ENCODE assay signal across 15 cellular contexts in the genomic region with DNA sequence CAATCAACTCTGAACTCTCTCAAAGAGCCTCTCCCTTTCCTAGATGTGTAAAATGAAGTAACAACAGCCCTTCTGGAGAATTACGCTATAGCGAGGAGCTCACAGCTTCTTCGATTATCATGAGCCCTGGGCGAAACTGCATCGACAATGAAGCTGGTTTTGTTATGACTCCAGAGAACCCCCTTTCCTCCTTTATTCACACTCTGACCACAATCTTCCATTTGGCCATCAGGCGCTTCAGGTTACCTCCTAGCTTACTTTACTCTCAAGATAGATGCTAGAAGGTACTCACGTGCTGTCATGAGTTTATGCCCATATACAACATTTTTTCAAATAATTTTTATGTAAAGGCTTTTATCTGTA.
DNase-seq lines count a peak whose midpoint lies in the region; ATAC-seq, FAIRE-seq and TF ChIP-seq lines count a peak whose summit lies in the region.
"Had no signal": no experiment of that assay in that cellular context is flagged by ENCODE, and none has a peak within 500 bp of the region (broad histone marks: within the 10 kb centered on the region; RNA-seq: fewer than 3 reads in every experiment).

No MANE protein-coding gene starts in this region.

- H3K4me3 Mint-ChIP-seq in astrocyte (ENCODE audit: unreplicated experiment), result no peak overlapping the region
- peak overlapping the region in 1 of 2 donors; percentile 64 for H3K4me3 Mint-ChIP-seq in stimulated activated naive CD8-positive, alpha-beta T cell treated with anti-CD3 and anti-CD28 coated beads, Interleukin-15, amount 100 ng/mL, for 72 hours
- no peak overlapping the region for H3K4me3 Mint-ChIP-seq in progenitor cell of endocrine pancreas (ENCODE audit: low read depth)

- peak overlapping the region; percentile 58 for H3K27ac Mint-ChIP-seq in astrocyte (ENCODE audit: unreplicated experiment)
- no peak overlapping the region for H3K27ac Mint-ChIP-seq in stimulated activated naive CD8-positive, alpha-beta T cell treated with anti-CD3 and anti-CD28 coated beads, Interleukin-15, amount 100 ng/mL, for 72 hours
- no peak overlapping the region for H3K27ac Mint-ChIP-seq in progenitor cell of endocrine pancreas

- FAIRE-seq in astrocyte (lab: Jason Lieb, UNC), result no peak

- H3K27me3 Mint-ChIP-seq in astrocyte (ENCODE audit: low read depth, unreplicated experiment) (no peaks in the 10 kb centered on the region), progenitor cell of endocrine pancreas (no peaks in the 10 kb centered on the region)
- no peaks in the 10 kb centered on the region for H3K27me3 Mint-ChIP-seq in stimulated activated naive CD8-positive, alpha-beta T cell treated with anti-CD3 and anti-CD28 coated beads, Interleukin-15, amount 100 ng/mL, for 72 hours

- no peaks in the 10 kb centered on the region for H3K79me2 ChIP-seq in astrocyte (ENCODE audit: insufficient read depth, low read length)

- no peak overlapping the region for H3K9ac ChIP-seq in astrocyte (ENCODE audit: low read length)
- H3K9ac ChIP-seq: BLaER1 treated with 17β-estradiol and CSF1 and Interleukin-3, amounts not matched to agents 10 nM and 100 nM had no signal

- no peaks in the 10 kb centered on the region for H4K20me1 ChIP-seq in astrocyte (ENCODE audit: insufficient read depth, low read length)
- H4K20me1 ChIP-seq: BLaER1 treated with 17β-estradiol and CSF1 and Interleukin-3, amounts not matched to agents 10 nM and 100 nM had no signal

- H3K4me2 ChIP-seq in astrocyte (ENCODE audit: low read length), result peak overlapping the region; percentile 22
- H3K4me2 ChIP-seq: BLaER1 treated with 17β-estradiol and CSF1 and Interleukin-3, amounts not matched to agents 10 nM and 100 nM had no signal

- H3K27ac ChIP-seq in astrocyte (ENCODE audit: low read depth, low read length), result no peak overlapping the region
- H3K27ac ChIP-seq: BLaER1 treated with 17β-estradiol and CSF1 and Interleukin-3, amounts not matched to agents 10 nM and 100 nM had no signal

- H3K9me3 Mint-ChIP-seq in astrocyte (ENCODE audit: unreplicated experiment) (no peaks in the 10 kb centered on the region), progenitor cell of endocrine pancreas (ENCODE audit: low read depth) (no peaks in the 10 kb centered on the region)
- H3K9me3 Mint-ChIP-seq in stimulated activated naive CD8-positive, alpha-beta T cell treated with anti-CD3 and anti-CD28 coated beads, Interleukin-15, amount 100 ng/mL, for 72 hours, result no peaks in the 10 kb centered on the region

- no peak for TF ChIP-seq CTCF in astrocyte (IDR thresholded peaks at IDR 0.05; ENCODE audit: insufficient read depth, low read depth, low read length)
- TF ChIP-seq CTCF in progenitor cell of endocrine pancreas (IDR thresholded peaks at IDR 0.05; ENCODE audit: unreplicated experiment), result no peak

- peak; percentile 35 for DNase-seq in activated CD4-positive, alpha-beta T cell treated with anti-CD3 and anti-CD28 coated beads for 48 hours
- DNase-seq in activated CD4-positive, alpha-beta T cell treated with anti-CD3 and anti-CD28 coated beads, Interleukin-2, amount 50 U/mL, for 48 hours, result no peak
- peak in 2 of 3 donors; percentile 8 to 14 for DNase-seq in stimulated activated CD4-positive, alpha-beta T cell treated with anti-CD3 and anti-CD28 coated beads, Interleukin-12 subunit alpha, Interleukin-12 subunit beta, amount 100 ng/mL, for 48 hours (ENCODE audit: low read depth in 2 of 3, low spot score in 1 of 3)
- no peak for DNase-seq in stimulated activated CD4-positive, alpha-beta T cell treated with anti-CD3 and anti-CD28 coated beads, Interleukin-4, amount 100 ng/mL, for 24 hours
- DNase-seq in astrocyte (ENCODE audit: low read depth), result no peak
- DNase-seq in stimulated activated naive CD8-positive, alpha-beta T cell treated with anti-CD3 and anti-CD28 coated beads, Interleukin-15, amount 100 ng/mL, for 72 hours, result peak; percentile 3 to 40
- DNase-seq in progenitor cell of endocrine pancreas (ENCODE audit: low spot score, unreplicated experiment), result no peak
- DNase-seq: 8988T, DMS 273 treated with DMSO at 0.1 percent for 48 hours, KBM-7, NCI-H1048, NCI-H2227 treated with DMSO at 0.1 percent for 48 hours, NCI-H526 treated with DMSO at 0.1 percent for 48 hours had no signal

- H3K27me3 ChIP-seq in astrocyte (ENCODE audit: insufficient read depth, low read length), result no peaks in the 10 kb centered on the region
- H3K27me3 ChIP-seq: BLaER1 treated with 17β-estradiol and CSF1 and Interleukin-3, amounts not matched to agents 10 nM and 100 nM had no signal

- no peak overlapping the region for H2AFZ ChIP-seq in astrocyte (ENCODE audit: low read depth, low read length)

- peaks cover 4% of the 10 kb centered on the region for H3K4me1 ChIP-seq in astrocyte (ENCODE audit: insufficient read depth, low read length)
- H3K4me1 ChIP-seq: BLaER1 treated with 17β-estradiol and CSF1 and Interleukin-3, amounts not matched to agents 10 nM and 100 nM had no signal

- ATAC-seq in stimulated activated naive CD8-positive, alpha-beta T cell treated with anti-CD3 and anti-CD28 coated beads, Interleukin-15, amount 100 ng/mL, for 72 hours, result peak; percentile 84
- no peak for ATAC-seq in GM18861 (IDR thresholded peaks at IDR 0.05; ENCODE audit: unreplicated experiment)

- H3K36me3 Mint-ChIP-seq in astrocyte (ENCODE audit: low read depth, unreplicated experiment) (peaks cover 16% of the 10 kb centered on the region), progenitor cell of endocrine pancreas (ENCODE audit: insufficient read depth) (peaks cover 3% of the 10 kb centered on the region)

- H3K4me3 ChIP-seq in astrocyte (ENCODE audit: insufficient read depth, low read depth, low read length), result no peak overlapping the region
- H3K4me3 ChIP-seq: BLaER1 treated with 17β-estradiol and CSF1 and Interleukin-3, amounts not matched to agents 10 nM and 100 nM had no signal

- no peaks in the 10 kb centered on the region for H3K36me3 ChIP-seq in astrocyte (ENCODE audit: insufficient read depth, low read length)
- H3K36me3 ChIP-seq: BLaER1 treated with 17β-estradiol and CSF1 and Interleukin-3, amounts not matched to agents 10 nM and 100 nM had no signal

- H3K4me1 Mint-ChIP-seq in astrocyte (ENCODE audit: low read depth, unreplicated experiment), result peaks cover 24% of the 10 kb centered on the region
- peaks cover 21% of the 10 kb centered on the region for H3K4me1 Mint-ChIP-seq in stimulated activated naive CD8-positive, alpha-beta T cell treated with anti-CD3 and anti-CD28 coated beads, Interleukin-15, amount 100 ng/mL, for 72 hours
- H3K4me1 Mint-ChIP-seq in progenitor cell of endocrine pancreas (ENCODE audit: low read depth), result peaks cover 16% of the 10 kb centered on the region

- H3K9me3 ChIP-seq in astrocyte (ENCODE audit: insufficient read depth, low read depth, low read length), result no peaks in the 10 kb centered on the region
- H3K9me3 ChIP-seq: BLaER1 treated with 17β-estradiol and CSF1 and Interleukin-3, amounts not matched to agents 10 nM and 100 nM had no signal

Comparison
In these comparisons a context has a peak if more than half of its experiments do, and no peak if none do; other contexts are left out.
1. DNase-seq: peak in activated CD4-positive, alpha-beta T cell treated with anti-CD3 and anti-CD28 coated beads for 48 hours (single experiment), stimulated activated CD4-positive, alpha-beta T cell treated with anti-CD3 and anti-CD28 coated beads, Interleukin-12 subunit alpha, Interleukin-12 subunit beta, amount 100 ng/mL, for 48 hours (2 of 3) and stimulated activated naive CD8-positive, alpha-beta T cell treated with anti-CD3 and anti-CD28 coated beads, Interleukin-15, amount 100 ng/mL, for 72 hours (2 of 2); none in activated CD4-positive, alpha-beta T cell treated with anti-CD3 and anti-CD28 coated beads, Interleukin-2, amount 50 U/mL, for 48 hours (0 of 2), stimulated activated CD4-positive, alpha-beta T cell treated with anti-CD3 and anti-CD28 coated beads, Interleukin-4, amount 100 ng/mL, for 24 hours (single experiment), astrocyte (single experiment) and progenitor cell of endocrine pancreas (single experiment).